Comparison of ENCODE assay signal across 18 cellular contexts in the genomic region with DNA sequence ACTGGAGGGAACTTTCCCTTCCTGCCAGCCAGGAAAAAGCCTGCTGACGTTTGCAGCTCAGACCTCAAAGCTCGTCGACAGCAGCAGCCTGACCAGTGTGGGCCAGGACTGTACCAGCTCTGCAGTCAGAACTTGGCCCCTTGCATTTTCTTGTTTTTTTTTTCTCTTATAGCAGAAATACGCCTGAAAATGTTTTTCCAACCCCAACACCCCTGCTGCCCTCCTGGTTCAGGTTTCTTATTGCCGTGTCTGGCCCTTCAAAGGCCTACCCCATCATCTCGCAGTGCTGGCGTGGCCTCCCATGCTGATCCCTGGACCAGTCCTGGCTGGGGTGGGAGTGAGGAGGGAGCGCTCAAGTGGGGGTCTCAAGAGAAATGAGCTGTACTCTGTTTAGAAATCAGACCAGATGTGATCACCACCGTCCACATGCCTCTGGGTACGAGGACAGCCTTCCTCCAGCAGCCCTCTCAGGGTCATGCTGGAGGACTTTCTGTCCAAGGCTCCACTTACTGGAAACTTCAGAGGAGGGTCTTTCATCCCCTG.
A peak's percentile ranks its signal among the peaks of the same experiment; 100 is the strongest.
DNase-seq lines count a peak whose midpoint lies in the region; ATAC-seq and TF ChIP-seq lines count a peak whose summit lies in the region.
"Had no signal": no experiment of that assay in that cellular context is flagged by ENCODE, and none has a peak within 500 bp of the region (broad histone marks: within the 10 kb centered on the region; RNA-seq: fewer than 3 reads in every experiment).

No MANE protein-coding gene starts in this region.

- peak; percentile 28 for DNase-seq in Ammon's horn (ENCODE audit: low spot score)
- DNase-seq in endodermal cell = no peak
- DNase-seq in right lobe of liver = no peak
- no peak for DNase-seq in osteocyte (ENCODE audit: extremely low spot score, unreplicated experiment)
- no peak for DNase-seq in SKM-1 (lab: John Stamatoyannopoulos, UW; ENCODE audit: unreplicated experiment)
- no peak for DNase-seq in 8988T
- no peak for DNase-seq in NCI-H187 (lab: John Stamatoyannopoulos, UW)
- no peak for DNase-seq in brain microvascular endothelial cell
- DNase-seq: AML-193; CD4-positive, CD25-positive, alpha-beta regulatory T cell; DMS53; HFFc6; Karpas-422; NCI-H2029; NCI-H2171 treated with DMSO at 0.1 percent for 48 hours; NCI-H510A; NCI-H82; Peyer's patch had no signal

- H3K27me3 ChIP-seq in endodermal cell (ENCODE audit: control insufficient read depth, insufficient read depth, low read length, poor library complexity, severe bottlenecking) = no peaks in the 10 kb centered on the region
- H3K27me3 ChIP-seq in right lobe of liver = no peaks in the 10 kb centered on the region
- no peaks in the 10 kb centered on the region for H3K27me3 ChIP-seq in brain microvascular endothelial cell (replicated peaks)
- H3K27me3 ChIP-seq: Peyer's patch had no signal

- TF ChIP-seq CTCF in endodermal cell (conservative IDR thresholded peaks at IDR 0.05) (no peak), right lobe of liver (IDR thresholded peaks at IDR 0.05) (no peak), osteocyte (IDR thresholded peaks at IDR 0.05) (no peak), brain microvascular endothelial cell (IDR thresholded peaks at IDR 0.05; ENCODE audit: low read depth, low read length, missing control alignments) (no peak)

- 82 to 87% methylated on average over 6 to 10 of the region's 10 CpGs for WGBS in endodermal cell (ENCODE audit: insufficient coverage in 1 of 2, insufficient read length in 1 of 2), 2 experiments
- WGBS in right lobe of liver (ENCODE audit: insufficient coverage, low coverage, low lambda C conversion rate, missing lambda C conversion rate) = 76% methylated on average over 7 of the region's 10 CpGs

- H3K27ac ChIP-seq in endodermal cell (ENCODE audit: low read depth, low read length) = no peak overlapping the region
- H3K27ac ChIP-seq in right lobe of liver = no peak overlapping the region
- H3K27ac ChIP-seq in brain microvascular endothelial cell = no peak overlapping the region
- H3K27ac ChIP-seq: Peyer's patch had no signal

- no peak overlapping the region for H3K4me3 Mint-ChIP-seq in endodermal cell
- no peak overlapping the region for H3K4me3 Mint-ChIP-seq in osteocyte (ENCODE audit: unreplicated experiment)
- H3K4me3 Mint-ChIP-seq: CD4-positive, CD25-positive, alpha-beta regulatory T cell; HFFc6 had no signal

- H3K4me1 ChIP-seq in endodermal cell (ENCODE audit: control insufficient read depth, insufficient read depth, low read length) = peaks cover 9% of the 10 kb centered on the region
- no peaks in the 10 kb centered on the region for H3K4me1 ChIP-seq in right lobe of liver
- H3K4me1 ChIP-seq: Peyer's patch had no signal

- TF ChIP-seq POLR2A in right lobe of liver (IDR thresholded peaks at IDR 0.05) = no peak

- H3K27ac Mint-ChIP-seq in endodermal cell = peak overlapping the region; percentile 66
- peak overlapping the region; percentile 52 for H3K27ac Mint-ChIP-seq in osteocyte (ENCODE audit: unreplicated experiment)
- H3K27ac Mint-ChIP-seq: HFFc6 had no signal

- H3K27me3 Mint-ChIP-seq in endodermal cell (ENCODE audit: insufficient read depth) = no peaks in the 10 kb centered on the region
- no peaks in the 10 kb centered on the region for H3K27me3 Mint-ChIP-seq in osteocyte (ENCODE audit: unreplicated experiment)
- H3K27me3 Mint-ChIP-seq: CD4-positive, CD25-positive, alpha-beta regulatory T cell had no signal

- no peak overlapping the region for H3K9ac ChIP-seq in endodermal cell (ENCODE audit: extremely low read depth, low read length, poor library complexity, severe bottlenecking)

- in situ Hi-C loops in brain microvascular endothelial cell (cut with HindIII; ENCODE audit: low pct_ligation_motif_present, low sequenced_read_pairs) = no loop called here

- no peaks in the 10 kb centered on the region for H3K36me3 ChIP-seq in endodermal cell (ENCODE audit: control insufficient read depth, insufficient read depth, low read length)
- no peaks in the 10 kb centered on the region for H3K36me3 ChIP-seq in right lobe of liver
- H3K36me3 ChIP-seq in brain microvascular endothelial cell (replicated peaks) = no peaks in the 10 kb centered on the region

- ATAC-seq in right lobe of liver = peak; percentile 38 to 71 (median 62)

- H3K4me3 ChIP-seq in endodermal cell (ENCODE audit: low read length) (no peak overlapping the region), right lobe of liver (no peak overlapping the region), brain microvascular endothelial cell (ENCODE audit: low read depth, low read length) (no peak overlapping the region)
- H3K4me3 ChIP-seq: Peyer's patch had no signal

- no peaks in the 10 kb centered on the region for H3K36me3 Mint-ChIP-seq in endodermal cell (ENCODE audit: low read depth)
- H3K36me3 Mint-ChIP-seq in osteocyte (ENCODE audit: unreplicated experiment) = peaks cover 6% of the 10 kb centered on the region

- H3K9me3 ChIP-seq in endodermal cell (ENCODE audit: control insufficient read depth, low read length) (no peaks in the 10 kb centered on the region), right lobe of liver (no peaks in the 10 kb centered on the region)
- H3K9me3 ChIP-seq: Peyer's patch had no signal

- H3K9me3 Mint-ChIP-seq in endodermal cell = no peaks in the 10 kb centered on the region
- H3K9me3 Mint-ChIP-seq in osteocyte (ENCODE audit: unreplicated experiment) = no peaks in the 10 kb centered on the region
- H3K9me3 Mint-ChIP-seq: CD4-positive, CD25-positive, alpha-beta regulatory T cell; HFFc6 had no signal

- intact Hi-C loops in right lobe of liver (cut with DNase I) = no loop called here

- H3K4me1 Mint-ChIP-seq in endodermal cell (peaks cover 21% of the 10 kb centered on the region), osteocyte (ENCODE audit: unreplicated experiment) (peaks cover 23% of the 10 kb centered on the region)
